Comparison of ENCODE assay signal across 1 cellular context in genomic region chr7:130293521-130293920, GRCh38.
TF ChIP-seq lines count a peak whose summit lies in the region.

No MANE protein-coding gene starts in this region.

TF ChIP-seq in H1, 55 proteins besides CTCF, POLR2A, EP300 and RAD21 (continued from another document):
- no peak for TF ChIP-seq POU5F1 (IDR thresholded peaks at IDR 0.05; ENCODE audit: low read depth, low read length)
- TF ChIP-seq RXRA (IDR thresholded peaks at IDR 0.05; ENCODE audit: insufficient read depth, low read depth, low read length) = no peak
- no peak for TF ChIP-seq KDM1A (IDR thresholded peaks at IDR 0.05; ENCODE audit: borderline replicate concordance, low read length)
- TF ChIP-seq SP2 (IDR thresholded peaks at IDR 0.05; ENCODE audit: low read length) = no peak
- TF ChIP-seq BCL11A (IDR thresholded peaks at IDR 0.05; ENCODE audit: low read depth in 2 of 2, low read length in 2 of 2) = no peak
- TF ChIP-seq SAP30 (IDR thresholded peaks at IDR 0.05; ENCODE audit: insufficient read depth, insufficient replicate concordance, low read length) = no peak
- no peak for TF ChIP-seq RBBP5 (IDR thresholded peaks at IDR 0.05; ENCODE audit: borderline replicate concordance, low read depth, low read length)
- TF ChIP-seq SP1 (IDR thresholded peaks at IDR 0.05; ENCODE audit: low read depth, low read length) = no peak
- TF ChIP-seq SP4 (IDR thresholded peaks at IDR 0.05; ENCODE audit: low read length) = no peak
- no peak for TF ChIP-seq SIRT6 (IDR thresholded peaks at IDR 0.05; ENCODE audit: low read length)
- TF ChIP-seq GABPA (IDR thresholded peaks at IDR 0.05; ENCODE audit: borderline replicate concordance, insufficient read depth, low read length) = no peak
- TF ChIP-seq JUN (IDR thresholded peaks at IDR 0.05; ENCODE audit: low read depth, low read length) = no peak
